ENCODE assay signal across 1 cellular context in the genomic region with DNA sequence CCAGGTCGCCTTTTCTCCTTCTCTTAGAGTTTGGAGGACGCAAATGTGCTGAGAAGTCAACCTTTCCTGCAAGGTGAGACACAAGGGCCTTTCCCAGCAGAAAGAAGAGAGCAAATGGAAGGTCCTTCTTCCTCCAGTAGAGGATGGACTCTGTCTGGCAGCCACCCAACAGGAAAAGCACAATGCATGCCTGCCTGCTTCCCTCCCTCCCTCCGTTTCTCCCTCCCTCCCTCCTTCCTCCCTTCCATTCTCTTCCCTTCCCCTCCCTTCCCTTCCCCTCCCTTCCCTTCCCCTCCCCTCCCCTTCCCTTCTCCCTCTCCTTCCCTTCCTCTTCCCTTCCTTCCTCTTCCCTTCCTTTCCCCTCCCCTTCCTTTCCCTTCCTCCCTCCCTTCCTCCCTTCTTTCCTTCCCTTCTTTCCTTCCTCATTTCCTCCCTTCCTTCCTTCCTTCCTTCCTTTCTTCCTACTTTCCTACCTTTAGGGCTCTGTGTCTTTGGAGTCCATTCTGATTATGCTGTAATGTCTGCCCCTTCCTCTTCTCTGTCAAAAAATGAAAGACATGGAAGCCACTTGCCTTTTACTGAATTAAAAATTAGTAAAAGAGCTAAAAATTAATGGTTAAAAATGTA.
TF ChIP-seq lines count a peak whose summit lies in the region.

No MANE protein-coding gene starts in this region.

TF ChIP-seq in HepG2, 621 proteins besides CTCF, POLR2A, EP300 and RAD21 (continued from another document):
- TF ChIP-seq, protein P1, sequence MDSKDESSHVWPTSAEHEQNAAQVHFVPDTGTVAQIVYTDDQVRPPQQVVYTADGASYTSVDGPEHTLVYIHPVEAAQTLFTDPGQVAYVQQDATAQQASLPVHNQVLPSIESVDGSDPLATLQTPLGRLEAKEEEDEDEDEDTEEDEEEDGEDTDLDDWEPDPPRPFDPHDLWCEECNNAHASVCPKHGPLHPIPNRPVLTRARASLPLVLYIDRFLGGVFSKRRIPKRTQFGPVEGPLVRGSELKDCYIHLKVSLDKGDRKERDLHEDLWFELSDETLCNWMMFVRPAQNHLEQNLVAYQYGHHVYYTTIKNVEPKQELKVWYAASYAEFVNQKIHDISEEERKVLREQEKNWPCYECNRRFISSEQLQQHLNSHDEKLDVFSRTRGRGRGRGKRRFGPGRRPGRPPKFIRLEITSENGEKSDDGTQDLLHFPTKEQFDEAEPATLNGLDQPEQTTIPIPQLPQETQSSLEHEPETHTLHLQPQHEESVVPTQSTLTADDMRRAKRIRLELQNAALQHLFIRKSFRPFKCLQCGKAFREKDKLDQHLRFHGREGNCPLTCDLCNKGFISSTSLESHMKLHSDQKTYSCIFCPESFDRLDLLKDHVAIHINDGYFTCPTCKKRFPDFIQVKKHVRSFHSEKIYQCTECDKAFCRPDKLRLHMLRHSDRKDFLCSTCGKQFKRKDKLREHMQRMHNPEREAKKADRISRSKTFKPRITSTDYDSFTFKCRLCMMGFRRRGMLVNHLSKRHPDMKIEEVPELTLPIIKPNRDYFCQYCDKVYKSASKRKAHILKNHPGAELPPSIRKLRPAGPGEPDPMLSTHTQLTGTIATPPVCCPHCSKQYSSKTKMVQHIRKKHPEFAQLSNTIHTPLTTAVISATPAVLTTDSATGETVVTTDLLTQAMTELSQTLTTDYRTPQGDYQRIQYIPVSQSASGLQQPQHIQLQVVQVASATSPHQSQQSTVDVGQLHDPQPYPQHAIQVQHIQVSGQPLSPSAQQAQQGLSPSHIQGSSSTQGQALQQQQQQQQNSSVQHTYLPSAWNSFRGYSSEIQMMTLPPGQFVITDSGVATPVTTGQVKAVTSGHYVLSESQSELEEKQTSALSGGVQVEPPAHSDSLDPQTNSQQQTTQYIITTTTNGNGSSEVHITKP (CRISPR knock-in tag; IDR thresholded peaks at IDR 0.05; ENCODE audit: low read depth) = no peak
- TF ChIP-seq DR1 (CRISPR knock-in tag; IDR thresholded peaks at IDR 0.05) = no peak
- TF ChIP-seq KDM4B (CRISPR knock-in tag; IDR thresholded peaks at IDR 0.05) = no peak
- no peak for TF ChIP-seq CBX2 (IDR thresholded peaks at IDR 0.05; ENCODE audit: low read depth, low read length)
- no peak for TF ChIP-seq CBX2 (CRISPR knock-in tag; IDR thresholded peaks at IDR 0.05; ENCODE audit: low read depth)
- TF ChIP-seq THYN1 (CRISPR knock-in tag; IDR thresholded peaks at IDR 0.05; ENCODE audit: borderline replicate concordance, low read depth) = no peak
- 0 out of 2 replicates have a peak, but pooled peaks have one; percentile 74 for TF ChIP-seq PCBP1 (IDR thresholded peaks at IDR 0.05; ENCODE audit: borderline replicate concordance, low read depth, low read length)
- TF ChIP-seq HOXA3 (CRISPR knock-in tag; IDR thresholded peaks at IDR 0.05) = no peak
- TF ChIP-seq HNRNPK (IDR thresholded peaks at IDR 0.05; ENCODE audit: low read depth, low read length, poor library complexity, severe bottlenecking) = peak; percentile 93
TF ChIP-seq in HepG2: peak in this region for 2.
